In the genomic region with DNA sequence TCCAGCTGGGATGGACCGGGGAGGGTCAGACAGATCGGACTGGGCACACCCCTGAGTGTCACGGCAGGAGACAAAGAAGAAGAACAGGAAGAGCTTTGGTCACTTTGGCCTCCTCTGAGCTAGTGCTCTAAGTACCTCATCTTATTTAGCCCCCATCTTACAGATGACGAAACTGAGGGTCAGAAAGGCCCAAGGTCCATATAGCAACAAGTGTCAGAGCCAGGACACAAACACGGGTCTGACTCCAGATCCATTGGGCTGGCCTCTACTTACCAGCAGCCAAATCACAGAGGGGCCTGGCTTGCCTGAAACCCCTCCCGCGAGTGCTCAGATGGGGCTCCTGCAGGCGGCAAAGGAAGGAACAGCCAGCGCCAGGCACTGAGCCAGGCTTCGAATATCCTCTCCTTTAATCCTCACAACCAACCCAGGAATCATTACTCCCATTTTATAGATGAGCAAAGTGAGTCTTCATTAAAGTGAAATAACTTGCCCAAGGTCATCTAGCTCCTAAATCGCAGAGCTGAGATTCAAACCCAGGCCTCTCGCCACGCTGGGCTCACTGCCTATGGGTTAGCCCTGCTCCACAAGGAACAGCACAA, we compare ENCODE assay signal across 11 cellular contexts. TPM values are rescaled to one million over a fixed set of nuclear protein-coding genes. Genes with fewer than 3 reads are reported as not detected.
DNase-seq lines count a peak whose midpoint lies in the region; ATAC-seq and TF ChIP-seq lines count a peak whose summit lies in the region.
"Had no signal": no experiment of that assay in that cellular context is flagged by ENCODE, and none has a peak within 500 bp of the region (broad histone marks: within the 10 kb centered on the region; RNA-seq: fewer than 3 reads in every experiment).

No MANE protein-coding gene starts in this region.

- no peak overlapping the region for H3K9ac ChIP-seq in OCI-LY1 (ENCODE audit: low read length)
- H3K9ac ChIP-seq: SK-N-SH had no signal

- H3K36me3 ChIP-seq in OCI-LY1 (ENCODE audit: insufficient read depth, low read length) (no peaks in the 10 kb centered on the region), thymus (ENCODE audit: control insufficient read depth, insufficient read depth) (no peaks in the 10 kb centered on the region)

- H3K9me3 ChIP-seq in OCI-LY1 (ENCODE audit: low read length): no peaks in the 10 kb centered on the region
- H3K9me3 ChIP-seq in thymus (ENCODE audit: control insufficient read depth): no peaks in the 10 kb centered on the region
- H3K9me3 ChIP-seq: SK-N-SH, thyroid gland had no signal

- peak overlapping the region; percentile 40 for H3K27ac ChIP-seq in OCI-LY1 (ENCODE audit: low read depth, low read length, poor library complexity, severe bottlenecking)
- H3K27ac ChIP-seq in thymus (ENCODE audit: low read depth): peak overlapping the region; percentile 67
- H3K27ac ChIP-seq: thyroid gland had no signal

- no peak overlapping the region for H3K4me3 ChIP-seq in OCI-LY1 (ENCODE audit: low read depth, low read length, poor library complexity, severe bottlenecking)
- peak overlapping the region; percentile 4 for H3K4me3 ChIP-seq in thymus (ENCODE audit: low read length)
- H3K4me3 ChIP-seq: thyroid gland had no signal

- no peaks in the 10 kb centered on the region for H3K9me3 Mint-ChIP-seq in effector memory CD8-positive, alpha-beta T cell

- H3K4me2 ChIP-seq in OCI-LY1 (ENCODE audit: low read length): peak overlapping the region; percentile 33
- H3K4me2 ChIP-seq: SK-N-SH had no signal

- DNase-seq in stimulated activated CD4-positive, alpha-beta T cell treated with anti-CD3 and anti-CD28 coated beads, Interleukin-15, amount 100 ng/mL, for 24 hours: peak; percentile 22
- no peak for DNase-seq in stimulated activated CD4-positive, alpha-beta T cell treated with anti-CD3 and anti-CD28 coated beads, Interleukin-1b, Interleukin-23, amount 100 ng/mL, for 48 hours
- DNase-seq in effector memory CD8-positive, alpha-beta T cell: peak in 1 of 3 experiments; percentile 6
- no peak for DNase-seq in COR-L47 (lab: John Stamatoyannopoulos, UW)
- DNase-seq: NCI-H2029, thyroid gland had no signal

- 65% methylated on average over 13 of the region's 13 CpGs for WGBS in thymus

- no peaks in the 10 kb centered on the region for H3K9me2 ChIP-seq in OCI-LY1 (ENCODE audit: low read depth, low read length)
- H3K9me2 ChIP-seq: SK-N-SH had no signal

- H3K27ac Mint-ChIP-seq in effector memory CD8-positive, alpha-beta T cell: peak overlapping the region; percentile 88 to 92

- H3F3A ChIP-seq in OCI-LY1 (ENCODE audit: insufficient read depth, low read length): 0 out of 2 replicates have a peak, but pooled peaks cover 5% of the 10 kb centered on the region

- no peaks in the 10 kb centered on the region for H4K20me1 ChIP-seq in OCI-LY1 (ENCODE audit: insufficient read depth, low read length)

- no peaks in the 10 kb centered on the region for H3K79me2 ChIP-seq in OCI-LY1 (ENCODE audit: insufficient read depth, low read length)

- ATAC-seq in effector memory CD8-positive, alpha-beta T cell (replicated peaks): no peak
- ATAC-seq in GM18907 (IDR thresholded peaks at IDR 0.05; ENCODE audit: unreplicated experiment) (no peak), GM21423 (IDR thresholded peaks at IDR 0.05; ENCODE audit: unreplicated experiment) (no peak)

- peaks cover 3% of the 10 kb centered on the region for H3K36me3 Mint-ChIP-seq in effector memory CD8-positive, alpha-beta T cell (ENCODE audit: insufficient read depth)

- peak overlapping the region; percentile 70 to 85 for H3K4me3 Mint-ChIP-seq in effector memory CD8-positive, alpha-beta T cell

- peaks cover 28 to 32% of the 10 kb centered on the region in 2 donors for H3K4me1 Mint-ChIP-seq in effector memory CD8-positive, alpha-beta T cell (ENCODE audit: low read depth in 2 of 2)

- H3K27me3 Mint-ChIP-seq in effector memory CD8-positive, alpha-beta T cell: no peaks in the 10 kb centered on the region

- peaks cover 30% of the 10 kb centered on the region for H3K4me1 ChIP-seq in OCI-LY1 (ENCODE audit: insufficient read depth, low read length, severe bottlenecking)
- H3K4me1 ChIP-seq in thymus (ENCODE audit: control insufficient read depth, insufficient read depth, low read length): peaks cover 28% of the 10 kb centered on the region

- H3K27me3 ChIP-seq in OCI-LY1 (ENCODE audit: insufficient read depth, low read length) (peaks cover 7% of the 10 kb centered on the region; the same call in 1 of the 2 replicates), thymus (ENCODE audit: control insufficient read depth, insufficient read depth) (peaks cover 42% of the 10 kb centered on the region)
- H3K27me3 ChIP-seq: thyroid gland had no signal

- no peak overlapping the region for H2AFZ ChIP-seq in OCI-LY1 (ENCODE audit: low read length)

- no peak for TF ChIP-seq CTCF in OCI-LY1 (IDR thresholded peaks at IDR 0.05; ENCODE audit: low read length)

RNA-seq across cellular contexts. Expression of a gene that starts 25.7 kb away (rescaled TPM):
- polyA plus RNA-seq in thymus: 17.4 TPM

RNA-seq across cellular contexts. Expression of a gene that starts 45.4 kb away (rescaled TPM):
- polyA plus RNA-seq in thymus: 53.9 TPM
